29 cellular contexts compared by ENCODE assay signal in the genomic region with DNA sequence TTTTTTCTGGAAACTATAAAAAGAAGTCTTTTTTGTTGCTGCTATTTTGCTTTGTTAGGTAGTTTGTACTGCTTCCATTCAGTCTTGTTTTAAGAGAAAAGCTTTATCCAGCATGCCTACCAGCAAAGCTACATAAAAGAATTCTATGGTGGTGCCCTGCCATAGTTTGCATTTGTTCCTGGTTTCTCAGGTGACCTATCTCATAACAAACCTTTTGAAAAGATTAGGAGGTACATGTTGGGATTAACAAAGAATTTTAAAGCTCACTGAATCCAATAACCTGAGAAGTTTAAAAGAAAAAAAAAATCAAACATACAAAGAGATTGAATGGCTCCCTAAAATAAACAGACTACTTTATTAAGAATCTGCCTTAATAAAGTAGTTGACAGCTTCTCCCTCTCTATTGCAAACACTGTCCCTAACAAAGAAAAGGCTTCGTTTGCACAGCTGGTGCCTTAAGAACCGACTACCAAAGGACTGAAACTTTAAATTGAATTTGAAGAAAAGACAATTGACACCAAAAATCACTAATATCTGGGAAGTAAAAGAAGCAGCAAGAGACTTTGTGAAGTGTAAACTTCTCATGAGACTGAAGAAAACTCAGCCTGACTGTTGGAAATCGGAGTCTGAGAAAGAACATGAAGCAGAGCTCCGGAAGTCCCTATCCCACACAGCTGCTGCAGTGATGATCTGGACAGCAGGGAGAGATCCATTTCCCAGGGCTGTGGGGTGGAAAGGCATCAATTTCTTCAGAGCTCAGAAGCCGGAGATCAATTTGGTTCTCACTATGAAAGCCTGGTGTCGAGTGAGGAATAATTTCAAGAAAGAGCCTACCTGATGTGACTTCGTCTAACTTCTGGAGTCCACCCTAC.
DNase-seq lines count a peak whose midpoint lies in the region; ATAC-seq and TF ChIP-seq lines count a peak whose summit lies in the region.
"Had no signal": no experiment of that assay in that cellular context is flagged by ENCODE, and none has a peak within 500 bp of the region (broad histone marks: within the 10 kb centered on the region; RNA-seq: fewer than 3 reads in every experiment).

No MANE protein-coding gene starts in this region.

- no peak overlapping the region for H3K4ac ChIP-seq in trophoblast cell (ENCODE audit: low read depth, low read length)

- no peak overlapping the region for H4K12ac ChIP-seq in trophoblast cell (ENCODE audit: low read depth, low read length)

- no peak overlapping the region for H3K14ac ChIP-seq in trophoblast cell (ENCODE audit: low read length)

- H3K79me2 ChIP-seq in trophoblast cell (ENCODE audit: control insufficient read depth, insufficient read depth, low read length, poor library complexity) = no peaks in the 10 kb centered on the region

- H3K27ac ChIP-seq in esophagus muscularis mucosa (replicated peaks in 1 of 4) (peak overlapping the region in 3 of 4 donors; percentile 27 to 43 (median 34)), trophoblast cell (ENCODE audit: low read depth, low read length) (no peak overlapping the region)
- H3K27ac ChIP-seq: SJSA1, WERI-Rb-1 had no signal

- no peak for TF ChIP-seq CTCF in esophagus muscularis mucosa (IDR thresholded peaks at IDR 0.05)

- no peaks in the 10 kb centered on the region for H3K79me1 ChIP-seq in trophoblast cell (ENCODE audit: low read length)

- no peak for ATAC-seq in HG03520 (IDR thresholded peaks at IDR 0.05; ENCODE audit: unreplicated experiment)
- ATAC-seq: effector memory CD8-positive, alpha-beta T cell; natural killer cell; stimulated activated naive CD8-positive, alpha-beta T cell treated with anti-CD3 and anti-CD28 coated beads, Interleukin-15, Interleukin-2, amounts not matched to agents 100 U/mL and 50 U/mL, for 24 hours; T-cell had no signal

- H3K4me3 ChIP-seq in esophagus muscularis mucosa (no peak overlapping the region), trophoblast cell (ENCODE audit: low read depth, low read length) (no peak overlapping the region)
- H3K4me3 ChIP-seq: SJSA1 had no signal

- H4K8ac ChIP-seq in trophoblast cell (ENCODE audit: low read depth, low read length) = no peak overlapping the region

- no peak overlapping the region for H3K4me2 ChIP-seq in trophoblast cell (ENCODE audit: low read length)

- no peak overlapping the region for H2BK120ac ChIP-seq in trophoblast cell (ENCODE audit: insufficient read depth, low read length, poor library complexity)

- H3K4me1 ChIP-seq in esophagus muscularis mucosa (peaks cover 0 to 33% (median 28%) of the 10 kb centered on the region in 4 donors), trophoblast cell (ENCODE audit: control insufficient read depth in 1 of 2, insufficient read depth in 2 of 2, low read length in 2 of 2) (no peaks in the 10 kb centered on the region)

- H2AK5ac ChIP-seq in trophoblast cell (ENCODE audit: low read length) = no peak overlapping the region

- H3K9me3 ChIP-seq in esophagus muscularis mucosa = no peaks in the 10 kb centered on the region
- H3K9me3 ChIP-seq in trophoblast cell (ENCODE audit: insufficient read depth, low read depth, low read length) = no peaks in the 10 kb centered on the region

- peak overlapping the region; percentile 58 for H2BK12ac ChIP-seq in trophoblast cell (ENCODE audit: low read length)

- no peak overlapping the region for H3K9ac ChIP-seq in trophoblast cell (ENCODE audit: low read length)

- no peak overlapping the region for H3K18ac ChIP-seq in trophoblast cell (ENCODE audit: low read length)

- H2AFZ ChIP-seq in trophoblast cell (ENCODE audit: insufficient read depth, low read length, poor library complexity) = no peak overlapping the region

- no peak for TF ChIP-seq EP300 in esophagus muscularis mucosa (IDR thresholded peaks at IDR 0.05)

- H3K27me3 ChIP-seq in esophagus muscularis mucosa (no peaks in the 10 kb centered on the region), trophoblast cell (ENCODE audit: insufficient read depth, low read length) (no peaks in the 10 kb centered on the region)
- H3K27me3 ChIP-seq: SJSA1 had no signal

- no peak for TF ChIP-seq POLR2A in esophagus muscularis mucosa (IDR thresholded peaks at IDR 0.05; ENCODE audit: low read depth)

- H2BK5ac ChIP-seq in trophoblast cell (ENCODE audit: low read depth, low read length, poor library complexity) = no peak overlapping the region

- intact Hi-C loops in esophagus muscularis mucosa (cut with DNase I) = no loop called here

- WGBS in esophagus muscularis mucosa = 65% methylated on average over 7 of the region's 7 CpGs
- WGBS in trophoblast cell (ENCODE audit: extremely low coverage, insufficient coverage, insufficient read length) = no CpG with 5 or more reads among the region's 7 CpGs

- peak overlapping the region; percentile 14 for H4K91ac ChIP-seq in trophoblast cell (ENCODE audit: low read depth, low read length)

- DNase-seq in NCI-H510A treated with DMSO at 0.1 percent for 48 hours (lab: John Stamatoyannopoulos, UW) (peak; percentile 42), NCI-H510A (lab: John Stamatoyannopoulos, UW) (no peak), NCI-H146 (lab: John Stamatoyannopoulos, UW) (peak; percentile 81), esophagus muscularis mucosa (ENCODE audit: extremely low spot score) (no peak), trophoblast cell (peak; percentile 32 to 78), OCI-M1 (lab: John Stamatoyannopoulos, UW) (no peak)
- DNase-seq in NK-92 treated with Interleukin-12 subunit alpha and Interleukin-12 subunit beta, amount 100 ng/mL, for 24 hours (lab: John Stamatoyannopoulos, UW) = no peak
- DNase-seq: activated CD4-positive, alpha-beta T cell treated with anti-CD3 and anti-CD28 coated beads, Interleukin-2, amount 10 ng/mL, durations not matched to agents 7 days and 5 days; activated effector memory CD4-positive, alpha-beta T cell treated with anti-CD3 and anti-CD28 coated beads, Interleukin-2, amount 50 U/mL, for 16 hours; activated naive CD8-positive, alpha-beta T cell treated with anti-CD3 and anti-CD28 coated beads for 36 hours; aorta; Calu3; caudate nucleus; cortex of kidney; effector memory CD8-positive, alpha-beta T cell; erythroblast; islet precursor cell; Karpas-422; natural killer cell; NCI-H2081 treated with DMSO at 0.1 percent for 48 hours; NCI-H345; NCI-H82; small intestine; stimulated activated CD4-positive, alpha-beta T cell treated with anti-CD3 and anti-CD28 coated beads, Interleukin-2, amount 100 ng/mL, for 24 hours; stimulated activated naive CD8-positive, alpha-beta T cell treated with anti-CD3 and anti-CD28 coated beads, Interleukin-15, Interleukin-2, amounts not matched to agents 100 U/mL and 50 U/mL, for 24 hours; T-cell; WERI-Rb-1 had no signal

- H3K36me3 ChIP-seq in esophagus muscularis mucosa = no peaks in the 10 kb centered on the region
- H3K36me3 ChIP-seq in trophoblast cell (ENCODE audit: control insufficient read depth in 1 of 2, insufficient read depth in 2 of 2, low read length in 2 of 2) = no peaks in the 10 kb centered on the region
- H3K36me3 ChIP-seq: WERI-Rb-1 had no signal

- H3K23ac ChIP-seq in trophoblast cell (ENCODE audit: low read length) = no peak overlapping the region

Comparison
In these comparisons a context has a peak if more than half of its experiments do, and no peak if none do; other contexts are left out.
1. DNase-seq: peak in NCI-H510A treated with DMSO at 0.1 percent for 48 hours (single experiment), NCI-H146 (single experiment) and trophoblast cell (2 of 2); none in NCI-H510A (single experiment), esophagus muscularis mucosa (single experiment), NK-92 treated with Interleukin-12 subunit alpha and Interleukin-12 subunit beta, amount 100 ng/mL, for 24 hours (single experiment) and OCI-M1 (single experiment).